In the genomic region with DNA sequence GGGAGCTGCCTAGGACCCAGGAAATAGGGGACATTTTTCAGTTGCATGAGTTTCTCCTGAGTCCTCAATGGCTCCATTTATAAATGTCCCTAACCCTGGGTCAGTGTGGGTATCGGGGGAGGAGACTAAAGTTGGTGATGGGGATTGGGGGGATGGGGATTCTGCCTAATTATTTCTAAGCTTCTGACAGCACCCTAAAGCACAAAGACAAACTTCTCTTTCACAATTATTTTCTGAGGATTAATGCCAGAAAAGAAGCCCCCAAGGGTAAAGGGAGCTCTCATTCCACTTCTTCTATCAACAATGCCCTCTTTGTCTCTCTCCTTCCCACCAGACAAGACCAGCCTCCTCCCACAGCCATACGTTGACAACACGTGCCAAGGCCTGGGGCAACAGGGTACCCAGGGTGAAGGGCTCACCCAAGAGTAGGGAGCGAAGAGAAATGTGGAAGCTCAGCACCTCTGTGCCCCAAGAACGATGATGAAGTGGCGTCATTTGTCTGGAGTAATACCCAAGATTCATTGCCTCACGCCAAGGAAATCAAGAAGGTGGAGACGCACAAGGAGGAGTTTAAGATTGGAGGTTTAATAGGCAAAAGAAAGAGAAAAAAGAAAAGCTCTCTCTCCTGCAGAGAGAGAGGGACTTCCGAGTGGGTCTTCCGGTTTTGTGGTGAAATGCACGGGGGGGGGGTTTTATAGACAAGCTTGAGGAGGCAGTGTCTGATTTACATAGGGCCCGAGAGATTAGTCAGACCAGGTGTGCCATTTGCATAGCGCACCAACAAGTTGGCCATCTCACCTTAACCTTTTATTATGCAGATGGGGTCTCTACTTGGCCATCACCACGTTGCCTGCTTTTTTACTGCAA, we compare ENCODE assay signal across 1 cellular context.
TF ChIP-seq lines count a peak whose summit lies in the region.

No MANE protein-coding gene starts in this region.

TF ChIP-seq in GM12878, 131 proteins besides CTCF, POLR2A, EP300 and RAD21:
- TF ChIP-seq CBFB (IDR thresholded peaks at IDR 0.05; ENCODE audit: low read depth), result no peak
- TF ChIP-seq, protein P1, sequence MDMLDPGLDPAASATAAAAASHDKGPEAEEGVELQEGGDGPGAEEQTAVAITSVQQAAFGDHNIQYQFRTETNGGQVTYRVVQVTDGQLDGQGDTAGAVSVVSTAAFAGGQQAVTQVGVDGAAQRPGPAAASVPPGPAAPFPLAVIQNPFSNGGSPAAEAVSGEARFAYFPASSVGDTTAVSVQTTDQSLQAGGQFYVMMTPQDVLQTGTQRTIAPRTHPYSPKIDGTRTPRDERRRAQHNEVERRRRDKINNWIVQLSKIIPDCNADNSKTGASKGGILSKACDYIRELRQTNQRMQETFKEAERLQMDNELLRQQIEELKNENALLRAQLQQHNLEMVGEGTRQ (IDR thresholded peaks at IDR 0.05; ENCODE audit: borderline replicate concordance, low read depth, low read length), result no peak
